ENCODE assay signal across 8 cellular contexts in the genomic region with DNA sequence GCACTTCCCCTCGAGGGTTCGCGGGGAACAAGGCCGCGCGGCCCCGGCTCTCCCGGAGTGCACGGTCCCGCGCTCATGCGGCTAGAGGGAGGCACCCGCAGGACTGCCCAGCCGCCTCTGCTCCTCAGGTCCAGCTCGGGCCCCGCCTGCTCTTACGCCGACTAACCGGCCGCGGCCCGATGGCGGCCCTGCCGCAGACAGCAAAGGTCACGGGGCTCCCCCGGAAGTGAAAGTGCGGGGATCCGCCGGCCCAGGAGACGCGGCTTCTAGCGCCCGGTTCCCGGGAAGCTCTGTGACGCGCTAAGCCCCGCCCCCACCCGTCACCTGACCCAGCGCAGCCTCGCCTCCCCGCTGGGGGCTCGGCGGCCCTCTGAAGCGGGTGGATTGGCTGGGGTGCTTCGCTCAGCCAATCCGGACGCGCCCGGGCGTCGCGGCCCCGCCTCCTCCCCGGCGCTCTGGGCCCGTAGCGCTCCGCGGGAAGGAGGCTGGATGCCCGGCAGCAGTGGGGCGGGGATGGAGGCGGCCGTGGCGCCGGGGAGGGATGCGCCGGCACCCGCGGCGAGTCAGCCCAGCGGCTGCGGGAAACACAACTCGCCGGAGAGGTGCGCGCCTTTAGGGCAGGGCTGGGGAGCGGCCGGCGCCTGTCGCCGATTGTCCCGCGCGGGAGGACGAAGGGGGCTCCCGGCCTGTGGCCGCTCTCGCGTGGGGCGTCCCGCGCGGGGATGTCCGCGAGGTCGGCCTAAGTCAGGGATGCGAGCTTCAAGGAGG. TPM values are rescaled to one million over a fixed set of nuclear protein-coding genes. Genes with fewer than 3 reads are reported as not detected.
DNase-seq lines count a peak whose midpoint lies in the region; ATAC-seq and TF ChIP-seq lines count a peak whose summit lies in the region.

A gene with protein sequence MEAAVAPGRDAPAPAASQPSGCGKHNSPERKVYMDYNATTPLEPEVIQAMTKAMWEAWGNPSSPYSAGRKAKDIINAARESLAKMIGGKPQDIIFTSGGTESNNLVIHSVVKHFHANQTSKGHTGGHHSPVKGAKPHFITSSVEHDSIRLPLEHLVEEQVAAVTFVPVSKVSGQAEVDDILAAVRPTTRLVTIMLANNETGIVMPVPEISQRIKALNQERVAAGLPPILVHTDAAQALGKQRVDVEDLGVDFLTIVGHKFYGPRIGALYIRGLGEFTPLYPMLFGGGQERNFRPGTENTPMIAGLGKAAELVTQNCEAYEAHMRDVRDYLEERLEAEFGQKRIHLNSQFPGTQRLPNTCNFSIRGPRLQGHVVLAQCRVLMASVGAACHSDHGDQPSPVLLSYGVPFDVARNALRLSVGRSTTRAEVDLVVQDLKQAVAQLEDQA (plus strand): TSS at position 460 of the 768 bp plus-strand sequence. CDS start 54 bp downstream, at position 514.

- H3K36me3 ChIP-seq in kidney epithelial cell (ENCODE audit: control insufficient read depth, insufficient read depth, low read length), result no peaks in the 10 kb centered on the region

- no peak for TF ChIP-seq CTCF in AG10803 (conservative IDR thresholded peaks at IDR 0.05; ENCODE audit: low read length)
- TF ChIP-seq CTCF in kidney epithelial cell (IDR thresholded peaks at IDR 0.05; ENCODE audit: insufficient read depth, low read length, poor library complexity, severe bottlenecking), result no peak

- ATAC-seq in GM19043 (IDR thresholded peaks at IDR 0.05; ENCODE audit: low read depth, unreplicated experiment) (peak; percentile 92), HG03378 (IDR thresholded peaks at IDR 0.05; ENCODE audit: unreplicated experiment) (peak; percentile 67)

- H3K4me3 ChIP-seq in AG10803 (ENCODE audit: low read length), result peak within 1 kb of the TSS; percentile 83
- H3K4me3 ChIP-seq in kidney epithelial cell (ENCODE audit: low read depth, low read length), result peak within 1 kb of the TSS; percentile 99

- DNase-seq in AG10803 (ENCODE audit: low read depth), result peak; percentile 97
- peak; percentile 95 for DNase-seq in NCI-H510A (lab: John Stamatoyannopoulos, UW)
- DNase-seq in activated CD4-positive, alpha-beta T cell treated with anti-CD3 and anti-CD28 coated beads for 1 hour, result peak; percentile 95
- DNase-seq in cerebellum (ENCODE audit: low spot score), result peak; percentile 99
- DNase-seq in kidney epithelial cell (ENCODE audit: low read depth), result peak; percentile 78
- DNase-seq in stimulated activated CD4-positive, alpha-beta T cell treated with anti-CD3 and anti-CD28 coated beads, Interleukin-15, amount 100 ng/mL, for 48 hours (ENCODE audit: low read depth in 2 of 2), result peak; percentile 92 to 97

- no peaks in the 10 kb centered on the region for H3K27me3 ChIP-seq in kidney epithelial cell (ENCODE audit: control insufficient read depth, insufficient read depth, low read length)

RNA-seq across cellular contexts. Expression of the gene that starts here (rescaled TPM):
- total RNA-seq in cerebellum (14.9 TPM), kidney epithelial cell (24.9 and 32.1 TPM in 2 replicates)

Comparison
In these comparisons a context has a peak if more than half of its experiments do, and no peak if none do; other contexts are left out.
1. Peak in every context shown above with its lines: DNase-seq, ATAC-seq and H3K4me3 ChIP-seq.